ENCODE assay signal across 9 cellular contexts in the genomic region with DNA sequence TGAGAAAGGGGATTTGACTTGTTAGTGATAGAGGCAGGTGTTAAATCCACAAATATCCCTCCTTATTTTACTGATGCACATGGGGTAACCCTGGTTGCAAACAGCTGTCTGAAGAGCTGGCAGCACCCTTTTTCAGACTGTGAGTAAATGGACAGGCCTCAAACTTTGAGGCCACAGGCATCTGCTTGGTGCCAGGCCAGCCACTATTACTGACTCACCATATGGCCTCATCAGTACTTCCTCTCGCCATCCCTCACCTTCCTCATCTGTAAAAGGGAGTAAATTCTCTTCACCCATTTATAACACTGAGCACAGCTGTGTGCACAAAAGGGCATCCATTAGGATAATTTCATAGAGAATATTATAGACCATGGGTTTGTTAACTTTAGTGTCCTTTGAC. TPM values are rescaled to one million over a fixed set of nuclear protein-coding genes. Genes with fewer than 3 reads are reported as not detected.
DNase-seq lines count a peak whose midpoint lies in the region; ATAC-seq, FAIRE-seq and TF ChIP-seq lines count a peak whose summit lies in the region.
"Had no signal": no experiment of that assay in that cellular context is flagged by ENCODE, and none has a peak within 500 bp of the region (broad histone marks: within the 10 kb centered on the region; RNA-seq: fewer than 3 reads in every experiment).

No MANE protein-coding gene starts in this region.

- intact Hi-C loops in A673 (cut with micrococcal nuclease; ENCODE audit: unreplicated experiment), result no loop called here

- H3K9me3 ChIP-seq in skeletal muscle tissue (ENCODE audit: control insufficient read depth in 3 of 3, low read length in 3 of 3) (no peaks in the 10 kb centered on the region), A673 (ENCODE audit: low read depth, low read length, poor library complexity, severe bottlenecking) (no peaks in the 10 kb centered on the region)

- H3K27ac ChIP-seq in skeletal muscle tissue (ENCODE audit: low read depth, low read length), result peak overlapping the region; percentile 33
- no peak overlapping the region for H3K27ac ChIP-seq in A673 (ENCODE audit: low read depth, low read length, poor library complexity, severe bottlenecking)

- H3K9ac ChIP-seq in skeletal muscle tissue (ENCODE audit: low read depth in 1 of 3, low read length in 3 of 3), result no peak overlapping the region

- H3K27me3 ChIP-seq in skeletal muscle tissue (ENCODE audit: control insufficient read depth in 3 of 3, insufficient read depth in 3 of 3, low read length in 3 of 3) (no peaks in the 10 kb centered on the region), A673 (replicated peaks; ENCODE audit: insufficient read depth, low read depth, low read length, poor library complexity) (no peaks in the 10 kb centered on the region)

- no TSS peak for BruUV-seq in A673 (replicated peaks; lab: Mats Ljungman, UMichigan)

- H3K4me3 ChIP-seq in skeletal muscle tissue (ENCODE audit: low read length in 3 of 3) (no peak overlapping the region), A673 (ENCODE audit: low read depth, low read length, poor library complexity, severe bottlenecking) (no peak overlapping the region)

- CTCF ChIA-PET in A673 (lab: Charles Lee), result no interaction called here

- POLR2A ChIA-PET in A673 (lab: Charles Lee; ENCODE audit: low non-redundant PET), result no interaction called here

- no peak for TF ChIP-seq CTCF in A673 (conservative IDR thresholded peaks at IDR 0.05; ENCODE audit: low read depth, low read length)

- ATAC-seq in esophagus mucosa (peak; percentile 61), GM18861 (IDR thresholded peaks at IDR 0.05; ENCODE audit: unreplicated experiment) (no peak), HG02642 (IDR thresholded peaks at IDR 0.05; ENCODE audit: poor library complexity, unreplicated experiment) (no peak), GM18511 (IDR thresholded peaks at IDR 0.05; ENCODE audit: unreplicated experiment) (no peak)

- FAIRE-seq in H54 (lab: Jason Lieb, UNC), result peak; percentile 45

- peak; percentile 64 for DNase-seq in H54 (ENCODE audit: insufficient read length, low spot score)
- peak; percentile 67 for DNase-seq in RPMI8226
- no peak for DNase-seq in A673 (ENCODE audit: low spot score)
- DNase-seq: activated CD4-positive, alpha-beta T cell treated with anti-CD3 and anti-CD28 coated beads, Interleukin-2, amount 50 U/mL, for 4 hours had no signal

- H3K4me1 ChIP-seq in skeletal muscle tissue (ENCODE audit: control insufficient read depth in 3 of 3, insufficient read depth in 3 of 3, low read length in 3 of 3) (peaks cover 31 to 48% (median 31%) of the 10 kb centered on the region in 3 donors), A673 (ENCODE audit: insufficient read depth, low read length, poor library complexity, severe bottlenecking) (peaks cover 8% of the 10 kb centered on the region)

- H3K36me3 ChIP-seq in skeletal muscle tissue (ENCODE audit: control insufficient read depth in 3 of 3, insufficient read depth in 3 of 3, low read length in 3 of 3) (peaks cover 0 to 3% (median 0%) of the 10 kb centered on the region in 3 donors), A673 (ENCODE audit: insufficient read depth, low read length, poor library complexity, severe bottlenecking) (no peaks in the 10 kb centered on the region)

- no peak for TF ChIP-seq POLR2A in H54 (IDR thresholded peaks at IDR 0.05; ENCODE audit: low read depth, low read length)

RNA-seq across cellular contexts. Expression of a gene that starts 11.9 kb away (rescaled TPM):
- 71.5 TPM for total RNA-seq in esophagus mucosa
- 42.8 TPM for total RNA-seq in skeletal muscle tissue
- 33.3 and 37.3 TPM in 2 replicates for total RNA-seq in A673 (2021)
